Comparison of ENCODE assay signal across 10 cellular contexts in the genomic region with DNA sequence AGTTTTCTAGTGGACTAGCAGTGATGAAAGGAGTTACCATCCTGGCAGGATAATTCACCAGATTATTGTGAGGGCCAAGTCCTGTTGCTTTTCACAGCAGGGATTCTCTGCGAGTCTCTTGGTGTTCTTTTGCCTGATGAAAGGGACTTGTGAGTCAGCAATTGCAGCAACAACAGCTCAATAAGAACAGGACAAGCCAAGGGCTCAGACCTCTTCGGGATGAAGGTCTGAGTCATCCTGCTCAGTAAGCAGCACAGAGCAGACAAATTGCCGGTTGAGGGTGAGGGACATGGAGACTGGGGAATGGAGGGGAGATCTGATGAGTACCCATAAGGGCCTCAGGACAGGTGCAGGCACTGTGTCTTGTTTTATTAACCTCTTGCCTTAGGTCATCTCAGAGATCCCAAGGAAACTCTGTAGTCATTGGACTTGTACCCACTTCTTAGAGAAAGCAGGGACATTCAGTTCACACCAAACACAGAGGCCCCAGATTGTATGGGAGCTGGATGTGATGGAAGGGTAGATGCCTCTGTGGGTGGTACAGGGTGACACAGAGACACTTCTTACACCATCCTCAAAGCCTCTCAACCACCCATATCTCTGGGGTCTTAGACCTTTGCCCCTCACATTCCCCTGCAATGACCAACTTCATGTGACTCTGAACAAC.
DNase-seq lines count a peak whose midpoint lies in the region; ATAC-seq and TF ChIP-seq lines count a peak whose summit lies in the region.
"Had no signal": no experiment of that assay in that cellular context is flagged by ENCODE, and none has a peak within 500 bp of the region (broad histone marks: within the 10 kb centered on the region; RNA-seq: fewer than 3 reads in every experiment).

No MANE protein-coding gene starts in this region.

- peak overlapping the region; percentile 13 for H3K27ac ChIP-seq in RWPE2 (ENCODE audit: poor library complexity, severe bottlenecking)
- H3K27ac ChIP-seq in spleen, result no peak overlapping the region

- H3K9me3 ChIP-seq in RWPE2 (ENCODE audit: severe bottlenecking) (no peaks in the 10 kb centered on the region), spleen (no peaks in the 10 kb centered on the region)

- no peak overlapping the region for H3K4me3 ChIP-seq in RWPE2 (ENCODE audit: severe bottlenecking)
- no peak overlapping the region for H3K4me3 ChIP-seq in spleen

- no peaks in the 10 kb centered on the region for H3K9me3 Mint-ChIP-seq in activated T-cell treated with anti-CD3 and anti-CD28 coated beads, Interleukin-2, amount 50 U/mL, for 72 hours
- H3K9me3 Mint-ChIP-seq: activated B cell treated with CpG ODN at 0.5 μM for 24 hours had no signal

- DNase-seq in activated T-cell treated with anti-CD3 and anti-CD28 coated beads, Interleukin-2, amount 50 U/mL, for 72 hours, result no peak
- DNase-seq in activated T-cell treated with anti-CD3 and anti-CD28 coated beads for 4 hours, result no peak
- DNase-seq in RWPE2 (ENCODE audit: low spot score), result no peak
- peak; percentile 75 for DNase-seq in foreskin melanocyte
- peak; percentile 23 for DNase-seq in spleen
- DNase-seq in NCI-H2029 (lab: John Stamatoyannopoulos, UW), result no peak
- no peak for DNase-seq in NCI-H82 (lab: John Stamatoyannopoulos, UW)
- DNase-seq: activated B cell treated with CpG ODN at 0.5 μM for 24 hours, DND-41 had no signal

- H3K27ac Mint-ChIP-seq in activated T-cell treated with anti-CD3 and anti-CD28 coated beads, Interleukin-2, amount 50 U/mL, for 72 hours, result no peak overlapping the region
- H3K27ac Mint-ChIP-seq: activated B cell treated with CpG ODN at 0.5 μM for 24 hours had no signal

- H3K36me3 ChIP-seq in RWPE2 (ENCODE audit: low read depth) (no peaks in the 10 kb centered on the region), spleen (no peaks in the 10 kb centered on the region)

- TF ChIP-seq CTCF in RWPE2 (IDR thresholded peaks at IDR 0.05; ENCODE audit: poor library complexity, severe bottlenecking), result no peak
- TF ChIP-seq CTCF in spleen (IDR thresholded peaks at IDR 0.05 in 8 of 11, conservative IDR thresholded peaks at IDR 0.05 in 3 of 11), result no peak

- H3K27me3 ChIP-seq in RWPE2 (ENCODE audit: insufficient read depth, poor library complexity, severe bottlenecking) (no peaks in the 10 kb centered on the region), spleen (replicated peaks in 1 of 7) (peaks cover 0 to 63% (median 3%) of the 10 kb centered on the region in 7 donors)

- peaks cover 51% of the 10 kb centered on the region for H3K4me1 Mint-ChIP-seq in activated T-cell treated with anti-CD3 and anti-CD28 coated beads, Interleukin-2, amount 50 U/mL, for 72 hours (ENCODE audit: low read depth)

- WGBS in spleen, 5 donors, result 47 to 66% (median 56%) methylated on average over 3 of the region's 3 CpGs

- ATAC-seq in activated T-cell treated with anti-CD3 and anti-CD28 coated beads, Interleukin-2, amount 50 U/mL, for 72 hours (replicated peaks in 1 of 2), result peak; percentile 49 to 56
- ATAC-seq in RWPE2 (ENCODE audit: low read depth), result peak; percentile 93
- ATAC-seq in GM21447 (IDR thresholded peaks at IDR 0.05; ENCODE audit: unreplicated experiment), result no peak

- H3K36me3 Mint-ChIP-seq in activated T-cell treated with anti-CD3 and anti-CD28 coated beads, Interleukin-2, amount 50 U/mL, for 72 hours (ENCODE audit: insufficient read depth in 2 of 2), result peaks cover 0 to 2% of the 10 kb centered on the region in 2 donors

- no peak for TF ChIP-seq POLR2A in spleen (IDR thresholded peaks at IDR 0.05)

- H3K4me1 ChIP-seq in RWPE2 (ENCODE audit: insufficient read depth, poor library complexity, severe bottlenecking), result peaks cover 44% of the 10 kb centered on the region
- peaks cover 24 to 54% (median 47%) of the 10 kb centered on the region in 6 donors for H3K4me1 ChIP-seq in spleen

- intact Hi-C loops in spleen (cut with DNase I; ENCODE audit: low total_unique reads), result no loop called here

- H3K4me3 Mint-ChIP-seq in activated T-cell treated with anti-CD3 and anti-CD28 coated beads, Interleukin-2, amount 50 U/mL, for 72 hours, result no peak overlapping the region
- H3K4me3 Mint-ChIP-seq: activated B cell treated with CpG ODN at 0.5 μM for 24 hours had no signal

- peaks cover 33% of the 10 kb centered on the region for H3K27me3 Mint-ChIP-seq in activated T-cell treated with anti-CD3 and anti-CD28 coated beads, Interleukin-2, amount 50 U/mL, for 72 hours (ENCODE audit: low read depth)

Comparison
In these comparisons a context has a peak if more than half of its experiments do, and no peak if none do; other contexts are left out.
1. DNase-seq: peak in foreskin melanocyte (single experiment) and spleen (single experiment); none in activated T-cell treated with anti-CD3 and anti-CD28 coated beads, Interleukin-2, amount 50 U/mL, for 72 hours (0 of 2), activated T-cell treated with anti-CD3 and anti-CD28 coated beads for 4 hours (single experiment), RWPE2 (single experiment), NCI-H2029 (single experiment) and NCI-H82 (single experiment).